In genomic region chrX:114611018-114611619, GRCh38 we compare ENCODE assay signal across 8 cellular contexts.
A peak's percentile ranks its signal among the peaks of the same experiment; 100 is the strongest.
DNase-seq lines count a peak whose midpoint lies in the region; ATAC-seq and FAIRE-seq lines count a peak whose summit lies in the region.

No MANE protein-coding gene starts in this region.

- H3K36me3 Mint-ChIP-seq in stimulated activated effector memory CD8-positive, alpha-beta T cell treated with anti-CD3 and anti-CD28 coated beads, Interleukin-12 subunit alpha, Interleukin-12 subunit beta, amount 100 ng/mL, for 72 hours, result peaks cover 6% of the 10 kb centered on the region

- FAIRE-seq in G401.6 (lab: Jason Lieb, UNC), result peak; percentile 56

- H3K4me1 Mint-ChIP-seq in stimulated activated effector memory CD8-positive, alpha-beta T cell treated with anti-CD3 and anti-CD28 coated beads, Interleukin-12 subunit alpha, Interleukin-12 subunit beta, amount 100 ng/mL, for 72 hours, result no peaks in the 10 kb centered on the region

- peaks cover 2% of the 10 kb centered on the region for H3K9me3 Mint-ChIP-seq in stimulated activated effector memory CD8-positive, alpha-beta T cell treated with anti-CD3 and anti-CD28 coated beads, Interleukin-12 subunit alpha, Interleukin-12 subunit beta, amount 100 ng/mL, for 72 hours

- peak; percentile 65 for ATAC-seq in HG02642 (IDR thresholded peaks at IDR 0.05; ENCODE audit: poor library complexity, unreplicated experiment)
- ATAC-seq in stimulated activated effector memory CD8-positive, alpha-beta T cell treated with anti-CD3 and anti-CD28 coated beads, Interleukin-12 subunit alpha, Interleukin-12 subunit beta, amount 100 ng/mL, for 72 hours, result no peak

- H3K4me3 Mint-ChIP-seq in stimulated activated effector memory CD8-positive, alpha-beta T cell treated with anti-CD3 and anti-CD28 coated beads, Interleukin-12 subunit alpha, Interleukin-12 subunit beta, amount 100 ng/mL, for 72 hours, result no peak overlapping the region

- DNase-seq in AG20443 (ENCODE audit: low spot score), result peak; percentile 17
- DNase-seq in NCI-H510A (lab: John Stamatoyannopoulos, UW), result peak; percentile 0
- peak; percentile 16 for DNase-seq in central memory CD4-positive, alpha-beta T cell
- DNase-seq in medulla oblongata (ENCODE audit: extremely low spot score), result peak; percentile 30
- DNase-seq in stimulated activated naive CD4-positive, alpha-beta T cell treated with Interleukin-2 at 50 U/mL for 16 hours (lab: John Stamatoyannopoulos, UW), result no peak
- no peak for DNase-seq in stimulated activated effector memory CD8-positive, alpha-beta T cell treated with anti-CD3 and anti-CD28 coated beads, Interleukin-12 subunit alpha, Interleukin-12 subunit beta, amount 100 ng/mL, for 72 hours (ENCODE audit: low spot score in 2 of 2)

- H3K27ac Mint-ChIP-seq in stimulated activated effector memory CD8-positive, alpha-beta T cell treated with anti-CD3 and anti-CD28 coated beads, Interleukin-12 subunit alpha, Interleukin-12 subunit beta, amount 100 ng/mL, for 72 hours, result no peak overlapping the region

Comparison
In these comparisons a context has a peak if more than half of its experiments do, and no peak if none do; other contexts are left out.
1. DNase-seq: peak in AG20443 (single experiment), NCI-H510A (single experiment), central memory CD4-positive, alpha-beta T cell (single experiment) and medulla oblongata (single experiment); none in stimulated activated naive CD4-positive, alpha-beta T cell treated with Interleukin-2 at 50 U/mL for 16 hours (single experiment) and stimulated activated effector memory CD8-positive, alpha-beta T cell treated with anti-CD3 and anti-CD28 coated beads, Interleukin-12 subunit alpha, Interleukin-12 subunit beta, amount 100 ng/mL, for 72 hours (0 of 2).